In the genomic region with DNA sequence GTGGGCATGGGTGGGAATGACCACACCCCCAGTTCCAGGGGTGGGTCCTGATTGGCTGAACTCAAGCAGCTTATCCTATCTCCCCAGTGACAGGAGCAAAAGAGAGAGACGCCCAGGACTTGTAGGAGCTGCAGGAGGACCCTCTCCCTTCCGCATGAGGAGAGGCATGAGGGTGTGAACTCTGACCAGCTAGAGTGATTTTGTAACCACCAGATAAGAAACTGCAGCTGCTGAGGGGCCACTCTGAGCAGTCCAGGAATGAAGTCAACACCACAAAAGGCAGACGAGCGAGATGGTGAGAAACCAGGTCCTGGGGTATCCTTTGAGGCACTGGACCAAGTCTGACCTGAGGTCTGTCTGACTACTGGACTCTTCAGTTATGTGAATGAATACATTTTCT, we compare ENCODE assay signal across 18 cellular contexts.
DNase-seq lines count a peak whose midpoint lies in the region; ATAC-seq, FAIRE-seq and TF ChIP-seq lines count a peak whose summit lies in the region.
"Had no signal": no experiment of that assay in that cellular context is flagged by ENCODE, and none has a peak within 500 bp of the region (broad histone marks: within the 10 kb centered on the region; RNA-seq: fewer than 3 reads in every experiment).

No MANE protein-coding gene starts in this region.

- no peaks in the 10 kb centered on the region for H3K27me3 ChIP-seq in IMR-90 (ENCODE audit: control insufficient read depth, insufficient read depth, low read length)
- no peaks in the 10 kb centered on the region for H3K27me3 ChIP-seq in GM12878 (replicated peaks in 1 of 2; ENCODE audit: control insufficient read depth in 2 of 2, insufficient read depth in 2 of 2, low read length in 1 of 2)
- no peaks in the 10 kb centered on the region for H3K27me3 ChIP-seq in trophoblast cell (ENCODE audit: insufficient read depth, low read length)

- no peaks in the 10 kb centered on the region for H3K9me3 ChIP-seq in IMR-90 (ENCODE audit: control insufficient read depth, insufficient read depth, low read length)
- no peaks in the 10 kb centered on the region for H3K9me3 ChIP-seq in GM12878 (replicated peaks; ENCODE audit: control insufficient read depth, insufficient read depth, low read length)
- H3K9me3 ChIP-seq in trophoblast cell (ENCODE audit: insufficient read depth, low read depth, low read length), result no peaks in the 10 kb centered on the region

- H4K5ac ChIP-seq in IMR-90 (ENCODE audit: low read depth, low read length), result no peak overlapping the region

- WGBS in IMR-90 (ENCODE audit: extremely low coverage in 2 of 2, insufficient read length in 1 of 2), 2 experiments, result 100% methylated on average over 1 of the region's 4 CpGs; no CpG with 5 or more reads in 1 of the 2 experiments
- WGBS in GM12878 (ENCODE audit: insufficient coverage, insufficient replicate concordance, low lambda C conversion rate, missing lambda C conversion rate), result 23% methylated on average over 4 of the region's 4 CpGs
- no CpG with 5 or more reads among the region's 4 CpGs for WGBS in trophoblast cell (ENCODE audit: extremely low coverage, insufficient coverage, insufficient read length)

- H4K8ac ChIP-seq in IMR-90 (ENCODE audit: low read depth in 2 of 2, low read length in 2 of 2) (no peak overlapping the region), trophoblast cell (ENCODE audit: low read depth, low read length) (no peak overlapping the region)

- no peaks in the 10 kb centered on the region for H3K36me3 Mint-ChIP-seq in T-cell
- H3K36me3 Mint-ChIP-seq: CD8-positive, alpha-beta memory T cell had no signal

- no peak overlapping the region for H3K4me3 ChIP-seq in IMR-90 (ENCODE audit: insufficient read depth, low read depth, low read length)
- H3K4me3 ChIP-seq in GM12878, result no peak overlapping the region
- H3K4me3 ChIP-seq in trophoblast cell (ENCODE audit: low read depth, low read length), result no peak overlapping the region
- H3K4me3 ChIP-seq: GM23338, K562 had no signal

- TF ChIP-seq EP300 in GM12878 (IDR thresholded peaks at IDR 0.05; ENCODE audit: borderline replicate concordance in 1 of 2, control insufficient read depth in 1 of 2, low read depth in 2 of 2, low read length in 2 of 2), result no peak

- H2AK9ac ChIP-seq in IMR-90 (replicated peaks; ENCODE audit: low read depth, low read length, poor library complexity), result no peak overlapping the region

- H2BK12ac ChIP-seq in trophoblast cell (ENCODE audit: low read length), result no peak overlapping the region

- H2AFZ ChIP-seq in IMR-90 (replicated peaks; ENCODE audit: low read length, poor library complexity) (no peak overlapping the region), GM12878 (ENCODE audit: control insufficient read depth, low read depth, low read length) (no peak overlapping the region), trophoblast cell (ENCODE audit: insufficient read depth, low read length, poor library complexity) (no peak overlapping the region)
- H2AFZ ChIP-seq: GM23338 had no signal

- no peak overlapping the region for H3K4me3 Mint-ChIP-seq in T-cell
- H3K4me3 Mint-ChIP-seq: CD8-positive, alpha-beta memory T cell; GM23338 had no signal

- H3K23ac ChIP-seq in IMR-90 (ENCODE audit: low read depth, low read length) (no peak overlapping the region), trophoblast cell (ENCODE audit: low read length) (no peak overlapping the region)

- H3K27ac ChIP-seq in IMR-90 (ENCODE audit: insufficient read depth, low read length) (no peak overlapping the region), GM12878 (ENCODE audit: control insufficient read depth, insufficient read depth) (no peak overlapping the region), trophoblast cell (ENCODE audit: low read depth, low read length) (no peak overlapping the region)

- no peak overlapping the region for H3K56ac ChIP-seq in IMR-90 (ENCODE audit: extremely low read depth, insufficient read depth, low read length)

- no peak for DNase-seq in IMR-90
- no peak for DNase-seq in GM12878 (ENCODE audit: low read depth, low spot score)
- DNase-seq in iris pigment epithelial cell (ENCODE audit: low read depth), result peak; percentile 69
- peak; percentile 11 to 67 for DNase-seq in trophoblast cell
- DNase-seq in NCI-H1417 treated with DMSO at 0.1 percent for 48 hours (lab: John Stamatoyannopoulos, UW), result no peak
- DNase-seq in T-cell, result no peak
- no peak for DNase-seq in pons (ENCODE audit: low spot score)
- DNase-seq: C1 segment of cervical spinal cord; CD8-positive, alpha-beta memory T cell; DMS53; EL; NCI-H1930; NCI-H345; NCI-H524 treated with DMSO at 0.1 percent for 48 hours; SHP77 had no signal

- H3K4me1 ChIP-seq in IMR-90 (ENCODE audit: control insufficient read depth, insufficient read depth, low read length) (peaks cover 15% of the 10 kb centered on the region), GM12878 (ENCODE audit: control insufficient read depth, insufficient read depth, low read length) (no peaks in the 10 kb centered on the region), trophoblast cell (ENCODE audit: control insufficient read depth in 1 of 2, insufficient read depth in 2 of 2, low read length in 2 of 2) (peaks cover 5 to 7% of the 10 kb centered on the region in 2 experiments)

- H3K9me3 Mint-ChIP-seq in T-cell, result peaks cover 0 to 6% (median 6%) of the 10 kb centered on the region in 3 donors
- H3K9me3 Mint-ChIP-seq: GM23338 had no signal

- no peak for ATAC-seq in IMR-90 (ENCODE audit: low read depth)
- peak; percentile 34 for ATAC-seq in GM12878
- ATAC-seq in T-cell (replicated peaks in 1 of 4), result no peak
- ATAC-seq: GM23338, K562 had no signal

- no peak overlapping the region; the same call in 1 of the 2 replicates for H3K14ac ChIP-seq in IMR-90 (replicated peaks; ENCODE audit: low read depth, low read length)
- no peak overlapping the region for H3K14ac ChIP-seq in trophoblast cell (ENCODE audit: low read length)

- H4K12ac ChIP-seq in trophoblast cell (ENCODE audit: low read depth, low read length), result no peak overlapping the region

- H3K79me2 ChIP-seq in GM12878 (ENCODE audit: control insufficient read depth, insufficient read depth, low read length) (no peaks in the 10 kb centered on the region), trophoblast cell (ENCODE audit: control insufficient read depth, insufficient read depth, low read length, poor library complexity) (no peaks in the 10 kb centered on the region)

- POLR2A ChIA-PET in IMR-90 (lab: Charles Lee; ENCODE audit: unreplicated experiment), result no interaction called here
- POLR2A ChIA-PET in GM12878 (lab: Charles Lee), result no interaction called here
- POLR2A ChIA-PET in T-cell (lab: Charles Lee), result no interaction called here

- no peaks in the 10 kb centered on the region for H4K20me1 ChIP-seq in IMR-90 (ENCODE audit: insufficient read depth, low read length)
- H4K20me1 ChIP-seq in GM12878 (ENCODE audit: control insufficient read depth, insufficient read depth), result no peaks in the 10 kb centered on the region

- H3K4me1 Mint-ChIP-seq in T-cell, result no peaks in the 10 kb centered on the region
- H3K4me1 Mint-ChIP-seq: CD8-positive, alpha-beta memory T cell had no signal

- RAD21 ChIA-PET in GM12878 (lab: Charles Lee; ENCODE audit: unreplicated experiment), result no interaction called here

- H3K36me3 ChIP-seq in IMR-90 (ENCODE audit: control insufficient read depth, insufficient read depth, low read length) (no peaks in the 10 kb centered on the region), GM12878 (ENCODE audit: control insufficient read depth in 2 of 2, insufficient read depth in 2 of 2, low read length in 1 of 2) (no peaks in the 10 kb centered on the region), trophoblast cell (ENCODE audit: control insufficient read depth in 1 of 2, insufficient read depth in 2 of 2, low read length in 2 of 2) (no peaks in the 10 kb centered on the region)

- H2BK5ac ChIP-seq in IMR-90 (ENCODE audit: low read depth, low read length, poor library complexity, severe bottlenecking) (no peak overlapping the region), trophoblast cell (ENCODE audit: low read depth, low read length, poor library complexity) (no peak overlapping the region)

- BruUV-seq in IMR-90 (replicated peaks; lab: Mats Ljungman, UMichigan) (no TSS peak), GM12878 (replicated peaks; lab: Mats Ljungman, UMichigan) (no TSS peak)

- H2BK20ac ChIP-seq in IMR-90 (ENCODE audit: low read depth, low read length), result no peak overlapping the region

- intact Hi-C loops in IMR-90 (cut with micrococcal nuclease) (no loop called here), GM12878 (cut with micrococcal nuclease; ENCODE audit: unreplicated experiment) (no loop called here)

- no peaks in the 10 kb centered on the region for H3K27me3 Mint-ChIP-seq in T-cell
- H3K27me3 Mint-ChIP-seq: CD8-positive, alpha-beta memory T cell had no signal

- H3K4me2 ChIP-seq in IMR-90 (ENCODE audit: low read depth, low read length), result no peak overlapping the region
- no peak overlapping the region for H3K4me2 ChIP-seq in GM12878 (ENCODE audit: control insufficient read depth, insufficient read depth)
- H3K4me2 ChIP-seq in trophoblast cell (ENCODE audit: low read length), result no peak overlapping the region
- H3K4me2 ChIP-seq: GM23338 had no signal

- no peaks in the 10 kb centered on the region for H3K79me1 ChIP-seq in IMR-90 (ENCODE audit: low read depth in 1 of 2, low read length in 2 of 2)
- H3K79me1 ChIP-seq in trophoblast cell (ENCODE audit: low read length), result peaks cover 22% of the 10 kb centered on the region

- no peak for TF ChIP-seq POLR2A in IMR-90 (IDR thresholded peaks at IDR 0.05; ENCODE audit: low read depth, low read length)
- TF ChIP-seq POLR2A in GM12878 (IDR thresholded peaks at IDR 0.05; ENCODE audit: low read depth, low read length), result no peak

- H4K91ac ChIP-seq in IMR-90 (ENCODE audit: insufficient read depth, low read depth, low read length), result no peak overlapping the region
- peak overlapping the region; percentile 29 for H4K91ac ChIP-seq in trophoblast cell (ENCODE audit: low read depth, low read length)

- no peak overlapping the region for H2BK120ac ChIP-seq in IMR-90 (ENCODE audit: low read depth, low read length)
- H2BK120ac ChIP-seq in trophoblast cell (ENCODE audit: insufficient read depth, low read length, poor library complexity), result no peak overlapping the region

- H2BK15ac ChIP-seq in IMR-90 (ENCODE audit: low read depth, low read length), result 0 out of 3 replicates have a peak overlapping the region, but pooled peaks have one; percentile 25

- TF ChIP-seq CTCF in IMR-90 (conservative IDR thresholded peaks at IDR 0.05; ENCODE audit: low read depth, low read length) (no peak), GM12878 (IDR thresholded peaks at IDR 0.05 in 2 of 3, conservative IDR thresholded peaks at IDR 0.05 in 1 of 3; ENCODE audit: control insufficient read depth in 2 of 3, extremely low read depth in 1 of 3, insufficient read depth in 1 of 3, low read depth in 3 of 3, low read length in 3 of 3) (no peak)

- H3K4ac ChIP-seq in IMR-90 (ENCODE audit: low read depth, low read length) (no peak overlapping the region), trophoblast cell (ENCODE audit: low read depth, low read length) (no peak overlapping the region)

- H2AK5ac ChIP-seq in IMR-90 (ENCODE audit: low read depth, low read length) (peak overlapping the region; percentile 12; the same call in 1 of the 2 replicates), trophoblast cell (ENCODE audit: low read length) (no peak overlapping the region)

- peak overlapping the region; percentile 76; the same call in 1 of the 2 replicates for H3K18ac ChIP-seq in IMR-90 (ENCODE audit: low read depth, low read length)
- H3K18ac ChIP-seq in trophoblast cell (ENCODE audit: low read length), result no peak overlapping the region

- SMC1A ChIA-PET in GM12878 (lab: Charles Lee; ENCODE audit: uncharacterized antibody, unreplicated experiment), result interaction anchor here (0.6 to 0.7 kb wide), 2 partner anchors 11 to 49 kb away, joined by 3 to 4 read pairs; no protein-coding TSS in a partner anchor

- in situ Hi-C loops in IMR-90 (cut with MboI; ENCODE audit: low sequenced_read_pairs) (no loop called here), GM12878 (cut with MboI) (no loop called here)

- CTCF ChIA-PET in IMR-90 (lab: Yijun Ruan, JAX), result no interaction called here
- CTCF ChIA-PET in GM12878 (lab: Yijun Ruan, JAX), result no interaction called here
- CTCF ChIA-PET in T-cell (lab: Charles Lee), result no interaction called here

- no peak overlapping the region for H3K27ac Mint-ChIP-seq in T-cell
- H3K27ac Mint-ChIP-seq: CD8-positive, alpha-beta memory T cell; GM23338 had no signal

- no peak for TF ChIP-seq RAD21 in IMR-90 (IDR thresholded peaks at IDR 0.05; ENCODE audit: low read length)
- TF ChIP-seq RAD21 in GM12878 (IDR thresholded peaks at IDR 0.05; ENCODE audit: insufficient read depth, low read depth, low read length), result no peak

- no peak for FAIRE-seq in GM12878 (lab: Jason Lieb, UNC)
- FAIRE-seq: GM12891, K562 had no signal

- peaks cover 3% of the 10 kb centered on the region; the same call in 1 of the 2 replicates for H3K9me1 ChIP-seq in IMR-90 (ENCODE audit: insufficient read depth, low read length)

- dilution Hi-C loops in IMR-90 (cut with HindIII; ENCODE audit: low sequenced_read_pairs, unreplicated experiment), result no loop called here

- H3K9ac ChIP-seq in IMR-90 (ENCODE audit: low read depth, low read length) (no peak overlapping the region), GM12878 (ENCODE audit: control insufficient read depth, insufficient read depth, low read length) (no peak overlapping the region), trophoblast cell (ENCODE audit: low read length) (no peak overlapping the region)

Comparison
In these comparisons a context has a peak if more than half of its experiments do, and no peak if none do; other contexts are left out.
1. DNase-seq: peak in iris pigment epithelial cell (single experiment) and trophoblast cell (2 of 2); none in IMR-90 (single experiment), GM12878 (single experiment), NCI-H1417 treated with DMSO at 0.1 percent for 48 hours (single experiment), T-cell (0 of 34) and pons (single experiment).